Comparison of ENCODE assay signal across 19 cellular contexts in genomic region chr14:101088395-101088667, GRCh38.
"Had no signal": no experiment of that assay in that cellular context is flagged by ENCODE, and none has a peak within 500 bp of the region (broad histone marks: within the 10 kb centered on the region; RNA-seq: fewer than 3 reads in every experiment).

No MANE protein-coding gene starts in this region.

- ATAC-seq: activated T-cell treated with anti-CD3 and anti-CD28 coated beads, Interleukin-2, amount 50 U/mL, for 4 hours; effector memory CD8-positive, alpha-beta T cell; stimulated activated effector memory CD8-positive, alpha-beta T cell treated with anti-CD3 and anti-CD28 coated beads, Interleukin-12 subunit alpha, Interleukin-12 subunit beta, amount 100 ng/mL, for 72 hours; stimulated activated naive CD8-positive, alpha-beta T cell treated with anti-CD3 and anti-CD28 coated beads, Interleukin-15, amount 100 ng/mL, for 72 hours; T-cell had no signal

- H3K36me3 ChIP-seq: esophagus squamous epithelium, gastrocnemius medialis, lower lobe of right lung, ovary, suprapubic skin, transverse colon had no signal

- H3K27me3 ChIP-seq: gastrocnemius medialis, ovary had no signal

- H3K27ac ChIP-seq: esophagus squamous epithelium, gastrocnemius medialis, lower lobe of right lung, ovary, psoas muscle, suprapubic skin, transverse colon had no signal

- H3K9me3 ChIP-seq: esophagus squamous epithelium, gastrocnemius medialis, lower lobe of right lung, ovary, psoas muscle, transverse colon had no signal

- DNase-seq: activated naive CD4-positive, alpha-beta T cell; activated T-cell treated with anti-CD3 and anti-CD28 coated beads, Interleukin-2, amount 50 U/mL, for 4 hours; anterior cingulate cortex; caudate nucleus; dermis blood vessel endothelial cell; effector memory CD8-positive, alpha-beta T cell; esophagus squamous epithelium; hypothalamus; lower lobe of right lung; naive B cell; ovary; psoas muscle; stimulated activated CD4-positive, alpha-beta T cell treated with anti-CD3 and anti-CD28 coated beads, Interleukin-1b, Interleukin-23, amount 100 ng/mL, for 48 hours; stimulated activated naive CD8-positive, alpha-beta T cell treated with anti-CD3 and anti-CD28 coated beads, Interleukin-15, amount 100 ng/mL, for 72 hours; transverse colon had no signal

- H3K4me1 ChIP-seq: esophagus squamous epithelium, gastrocnemius medialis, lower lobe of right lung, psoas muscle, suprapubic skin, transverse colon had no signal

- H3K4me3 ChIP-seq: esophagus squamous epithelium, gastrocnemius medialis, lower lobe of right lung, ovary, psoas muscle, suprapubic skin, transverse colon had no signal
